In the genomic region with DNA sequence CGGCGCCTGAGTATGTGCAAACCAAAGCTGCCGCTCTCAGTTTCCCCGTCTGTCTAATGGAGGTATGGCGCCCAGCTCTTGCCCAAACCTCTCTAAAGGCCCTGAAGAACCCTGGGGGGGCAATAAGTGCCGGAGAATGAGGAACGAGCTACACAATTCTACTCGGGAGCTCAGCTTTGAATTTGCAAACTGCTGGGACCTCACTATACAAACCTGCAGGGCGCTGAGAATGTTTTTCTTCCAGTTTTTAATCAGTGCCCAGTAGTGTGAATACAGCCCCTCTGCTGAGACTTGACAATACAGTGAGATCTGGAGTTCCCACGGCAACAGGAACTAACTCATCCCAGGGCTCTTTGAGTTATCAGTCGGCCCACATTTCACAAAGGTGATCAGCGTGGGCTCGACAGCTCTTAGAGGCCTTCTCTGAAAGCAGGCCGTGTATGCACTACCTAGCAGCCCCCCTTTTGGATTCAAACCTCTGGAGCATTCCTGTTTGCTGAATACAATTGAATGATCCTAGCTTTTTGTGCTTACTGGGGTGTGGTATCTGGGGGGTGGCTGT, we compare ENCODE assay signal across 1 cellular context.
TF ChIP-seq lines count a peak whose summit lies in the region.

No MANE protein-coding gene starts in this region.

TF ChIP-seq in GM23338, 12 proteins besides CTCF, POLR2A, EP300 and RAD21 (continued from another document):
- TF ChIP-seq, protein P1, sequence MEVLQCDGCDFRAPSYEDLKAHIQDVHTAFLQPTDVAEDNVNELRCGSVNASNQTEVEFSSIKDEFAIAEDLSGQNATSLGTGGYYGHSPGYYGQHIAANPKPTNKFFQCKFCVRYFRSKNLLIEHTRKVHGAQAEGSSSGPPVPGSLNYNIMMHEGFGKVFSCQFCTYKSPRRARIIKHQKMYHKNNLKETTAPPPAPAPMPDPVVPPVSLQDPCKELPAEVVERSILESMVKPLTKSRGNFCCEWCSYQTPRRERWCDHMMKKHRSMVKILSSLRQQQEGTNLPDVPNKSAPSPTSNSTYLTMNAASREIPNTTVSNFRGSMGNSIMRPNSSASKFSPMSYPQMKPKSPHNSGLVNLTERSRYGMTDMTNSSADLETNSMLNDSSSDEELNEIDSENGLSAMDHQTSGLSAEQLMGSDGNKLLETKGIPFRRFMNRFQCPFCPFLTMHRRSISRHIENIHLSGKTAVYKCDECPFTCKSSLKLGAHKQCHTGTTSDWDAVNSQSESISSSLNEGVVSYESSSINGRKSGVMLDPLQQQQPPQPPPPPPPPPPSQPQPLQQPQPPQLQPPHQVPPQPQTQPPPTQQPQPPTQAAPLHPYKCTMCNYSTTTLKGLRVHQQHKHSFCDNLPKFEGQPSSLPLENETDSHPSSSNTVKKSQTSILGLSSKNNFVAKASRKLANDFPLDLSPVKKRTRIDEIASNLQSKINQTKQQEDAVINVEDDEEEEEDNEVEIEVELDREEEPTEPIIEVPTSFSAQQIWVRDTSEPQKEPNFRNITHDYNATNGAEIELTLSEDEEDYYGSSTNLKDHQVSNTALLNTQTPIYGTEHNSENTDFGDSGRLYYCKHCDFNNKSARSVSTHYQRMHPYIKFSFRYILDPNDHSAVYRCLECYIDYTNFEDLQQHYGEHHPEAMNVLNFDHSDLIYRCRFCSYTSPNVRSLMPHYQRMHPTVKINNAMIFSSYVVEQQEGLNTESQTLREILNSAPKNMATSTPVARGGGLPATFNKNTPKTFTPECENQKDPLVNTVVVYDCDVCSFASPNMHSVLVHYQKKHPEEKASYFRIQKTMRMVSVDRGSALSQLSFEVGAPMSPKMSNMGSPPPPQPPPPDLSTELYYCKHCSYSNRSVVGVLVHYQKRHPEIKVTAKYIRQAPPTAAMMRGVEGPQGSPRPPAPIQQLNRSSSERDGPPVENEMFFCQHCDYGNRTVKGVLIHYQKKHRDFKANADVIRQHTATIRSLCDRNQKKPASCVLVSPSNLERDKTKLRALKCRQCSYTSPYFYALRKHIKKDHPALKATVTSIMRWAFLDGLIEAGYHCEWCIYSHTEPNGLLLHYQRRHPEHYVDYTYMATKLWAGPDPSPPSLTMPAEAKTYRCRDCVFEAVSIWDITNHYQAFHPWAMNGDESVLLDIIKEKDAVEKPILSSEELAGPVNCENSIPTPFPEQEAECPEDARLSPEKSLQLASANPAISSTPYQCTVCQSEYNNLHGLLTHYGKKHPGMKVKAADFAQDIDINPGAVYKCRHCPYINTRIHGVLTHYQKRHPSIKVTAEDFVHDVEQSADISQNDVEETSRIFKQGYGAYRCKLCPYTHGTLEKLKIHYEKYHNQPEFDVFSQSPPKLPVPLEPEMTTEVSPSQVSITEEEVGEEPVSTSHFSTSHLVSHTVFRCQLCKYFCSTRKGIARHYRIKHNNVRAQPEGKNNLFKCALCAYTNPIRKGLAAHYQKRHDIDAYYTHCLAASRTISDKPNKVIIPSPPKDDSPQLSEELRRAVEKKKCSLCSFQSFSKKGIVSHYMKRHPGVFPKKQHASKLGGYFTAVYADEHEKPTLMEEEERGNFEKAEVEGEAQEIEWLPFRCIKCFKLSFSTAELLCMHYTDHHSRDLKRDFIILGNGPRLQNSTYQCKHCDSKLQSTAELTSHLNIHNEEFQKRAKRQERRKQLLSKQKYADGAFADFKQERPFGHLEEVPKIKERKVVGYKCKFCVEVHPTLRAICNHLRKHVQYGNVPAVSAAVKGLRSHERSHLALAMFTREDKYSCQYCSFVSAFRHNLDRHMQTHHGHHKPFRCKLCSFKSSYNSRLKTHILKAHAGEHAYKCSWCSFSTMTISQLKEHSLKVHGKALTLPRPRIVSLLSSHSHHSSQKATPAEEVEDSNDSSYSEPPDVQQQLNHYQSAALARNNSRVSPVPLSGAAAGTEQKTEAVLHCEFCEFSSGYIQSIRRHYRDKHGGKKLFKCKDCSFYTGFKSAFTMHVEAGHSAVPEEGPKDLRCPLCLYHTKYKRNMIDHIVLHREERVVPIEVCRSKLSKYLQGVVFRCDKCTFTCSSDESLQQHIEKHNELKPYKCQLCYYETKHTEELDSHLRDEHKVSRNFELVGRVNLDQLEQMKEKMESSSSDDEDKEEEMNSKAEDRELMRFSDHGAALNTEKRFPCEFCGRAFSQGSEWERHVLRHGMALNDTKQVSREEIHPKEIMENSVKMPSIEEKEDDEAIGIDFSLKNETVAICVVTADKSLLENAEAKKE (CRISPR knock-in tag; IDR thresholded peaks at IDR 0.05), result no peak
- no peak for TF ChIP-seq EZH2phosphoT487 (IDR thresholded peaks at IDR 0.05; ENCODE audit: unreplicated experiment)
- no peak for TF ChIP-seq ZNF331 (CRISPR knock-in tag; IDR thresholded peaks at IDR 0.05; ENCODE audit: low read depth)
- TF ChIP-seq ZNF114 (CRISPR knock-in tag; IDR thresholded peaks at IDR 0.05), result no peak
- no peak for TF ChIP-seq CREB1 (CRISPR knock-in tag; IDR thresholded peaks at IDR 0.05; ENCODE audit: low read depth)
- no peak for TF ChIP-seq NANOG (IDR thresholded peaks at IDR 0.05; ENCODE audit: borderline replicate concordance)
